ENCODE assay signal across 1 cellular context in the genomic region with DNA sequence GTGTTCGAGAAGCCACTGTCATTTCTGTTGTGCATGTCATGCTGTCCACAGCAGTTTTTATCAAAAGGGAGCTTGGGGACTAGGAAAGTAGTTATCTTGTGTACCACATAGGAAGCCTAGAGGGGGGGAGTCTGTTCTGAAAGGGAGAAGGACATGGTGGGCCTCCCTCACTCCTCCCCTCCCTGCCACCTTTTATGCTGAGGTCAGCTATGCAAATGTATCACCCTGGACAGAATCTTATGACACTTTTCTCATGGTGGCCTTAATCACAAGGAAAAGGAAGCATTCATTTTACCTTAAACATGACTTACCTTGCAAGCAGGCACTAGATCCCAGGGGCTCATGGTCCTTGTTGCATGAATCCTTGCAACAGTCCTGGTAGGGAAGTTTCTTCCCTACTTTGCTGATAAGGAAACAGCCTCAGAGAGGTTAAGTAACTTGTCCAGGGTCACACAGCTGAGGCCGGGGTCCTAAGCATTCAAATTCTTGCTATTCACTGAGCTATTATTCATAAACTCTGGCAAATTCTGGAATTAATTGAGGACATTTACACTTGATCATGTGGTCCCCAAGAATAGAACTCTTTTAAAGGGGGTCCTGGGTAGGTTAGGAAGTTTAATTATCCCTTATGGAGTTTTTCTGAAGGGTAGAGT.
TF ChIP-seq lines count a peak whose summit lies in the region.

No MANE protein-coding gene starts in this region.

TF ChIP-seq in K562, 482 proteins besides CTCF, POLR2A, EP300 and RAD21 (continued from another document):
- no peak for TF ChIP-seq NR2C1 (IDR thresholded peaks at IDR 0.05)
- no peak for TF ChIP-seq NR2C1 (tag; IDR thresholded peaks at IDR 0.05)
TF ChIP-seq in K562: peak in this region for 3.
